Comparison of ENCODE assay signal across 1 cellular context in the genomic region with DNA sequence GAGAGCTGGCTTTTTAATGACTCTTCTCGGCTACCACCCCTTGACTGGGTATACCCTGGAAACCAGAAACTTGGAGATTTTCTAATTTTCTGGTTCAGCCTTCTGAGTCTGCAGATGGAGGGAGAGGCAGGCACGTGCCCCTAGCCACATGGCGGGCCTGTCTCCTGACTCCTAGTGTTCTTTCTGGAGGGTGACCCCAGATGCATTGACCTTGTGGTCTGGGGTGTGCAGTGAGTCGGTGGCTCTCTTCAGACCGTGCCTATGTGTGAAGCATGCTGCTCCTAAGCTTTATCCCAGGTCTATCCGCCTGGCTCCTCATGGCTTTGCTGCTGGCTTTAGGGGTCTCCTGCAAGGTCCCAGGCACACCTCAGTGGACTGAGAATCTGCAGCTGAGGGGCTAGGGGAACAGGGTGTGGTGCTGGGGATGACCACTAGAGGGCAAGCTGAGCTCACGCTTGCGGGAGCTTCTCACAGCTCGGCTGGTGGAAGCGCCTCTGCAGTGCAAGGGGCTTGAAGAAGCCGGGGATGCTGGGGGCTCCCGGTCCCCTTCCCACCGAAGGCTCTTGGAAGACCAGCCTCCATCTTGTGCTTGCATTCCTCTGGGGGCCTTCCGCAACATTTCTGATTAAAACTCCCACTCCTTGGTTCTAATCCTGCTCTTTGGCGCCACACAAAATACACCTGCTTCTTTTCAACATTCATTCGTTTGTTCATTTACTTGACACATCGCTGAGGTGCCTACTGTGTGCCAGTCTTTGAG.
A peak's percentile ranks its signal among the peaks of the same experiment; 100 is the strongest.
TF ChIP-seq lines count a peak whose summit lies in the region.

No MANE protein-coding gene starts in this region.

TF ChIP-seq in K562, 482 proteins besides CTCF, POLR2A, EP300 and RAD21 (continued from another document):
- TF ChIP-seq, protein P1, sequence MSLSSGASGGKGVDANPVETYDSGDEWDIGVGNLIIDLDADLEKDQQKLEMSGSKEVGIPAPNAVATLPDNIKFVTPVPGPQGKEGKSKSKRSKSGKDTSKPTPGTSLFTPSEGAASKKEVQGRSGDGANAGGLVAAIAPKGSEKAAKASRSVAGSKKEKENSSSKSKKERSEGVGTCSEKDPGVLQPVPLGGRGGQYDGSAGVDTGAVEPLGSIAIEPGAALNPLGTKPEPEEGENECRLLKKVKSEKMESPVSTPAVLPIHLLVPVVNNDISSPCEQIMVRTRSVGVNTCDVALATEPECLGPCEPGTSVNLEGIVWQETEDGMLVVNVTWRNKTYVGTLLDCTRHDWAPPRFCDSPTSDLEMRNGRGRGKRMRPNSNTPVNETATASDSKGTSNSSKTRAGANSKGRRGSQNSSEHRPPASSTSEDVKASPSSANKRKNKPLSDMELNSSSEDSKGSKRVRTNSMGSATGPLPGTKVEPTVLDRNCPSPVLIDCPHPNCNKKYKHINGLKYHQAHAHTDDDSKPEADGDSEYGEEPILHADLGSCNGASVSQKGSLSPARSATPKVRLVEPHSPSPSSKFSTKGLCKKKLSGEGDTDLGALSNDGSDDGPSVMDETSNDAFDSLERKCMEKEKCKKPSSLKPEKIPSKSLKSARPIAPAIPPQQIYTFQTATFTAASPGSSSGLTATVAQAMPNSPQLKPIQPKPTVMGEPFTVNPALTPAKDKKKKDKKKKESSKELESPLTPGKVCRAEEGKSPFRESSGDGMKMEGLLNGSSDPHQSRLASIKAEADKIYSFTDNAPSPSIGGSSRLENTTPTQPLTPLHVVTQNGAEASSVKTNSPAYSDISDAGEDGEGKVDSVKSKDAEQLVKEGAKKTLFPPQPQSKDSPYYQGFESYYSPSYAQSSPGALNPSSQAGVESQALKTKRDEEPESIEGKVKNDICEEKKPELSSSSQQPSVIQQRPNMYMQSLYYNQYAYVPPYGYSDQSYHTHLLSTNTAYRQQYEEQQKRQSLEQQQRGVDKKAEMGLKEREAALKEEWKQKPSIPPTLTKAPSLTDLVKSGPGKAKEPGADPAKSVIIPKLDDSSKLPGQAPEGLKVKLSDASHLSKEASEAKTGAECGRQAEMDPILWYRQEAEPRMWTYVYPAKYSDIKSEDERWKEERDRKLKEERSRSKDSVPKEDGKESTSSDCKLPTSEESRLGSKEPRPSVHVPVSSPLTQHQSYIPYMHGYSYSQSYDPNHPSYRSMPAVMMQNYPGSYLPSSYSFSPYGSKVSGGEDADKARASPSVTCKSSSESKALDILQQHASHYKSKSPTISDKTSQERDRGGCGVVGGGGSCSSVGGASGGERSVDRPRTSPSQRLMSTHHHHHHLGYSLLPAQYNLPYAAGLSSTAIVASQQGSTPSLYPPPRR (CRISPR knock-in tag; IDR thresholded peaks at IDR 0.05; ENCODE audit: borderline replicate concordance): no peak
- TF ChIP-seq GATA2 (CRISPR knock-in tag; IDR thresholded peaks at IDR 0.05): no peak
- TF ChIP-seq ZNF212 (CRISPR knock-in tag; IDR thresholded peaks at IDR 0.05): no peak
- no peak for TF ChIP-seq PTRF (tag; IDR thresholded peaks at IDR 0.05)
- TF ChIP-seq RCOR1 (IDR thresholded peaks at IDR 0.05; ENCODE audit: borderline replicate concordance in 1 of 2, low read depth in 2 of 2, low read length in 2 of 2): 0 out of 4 replicates have a peak, but pooled peaks of 1 of the 2 experiments have one; percentile 21
- TF ChIP-seq DNMT1 (IDR thresholded peaks at IDR 0.05): no peak
- no peak for TF ChIP-seq ATF3 (IDR thresholded peaks at IDR 0.05)
- no peak for TF ChIP-seq ATF3 (CRISPR knock-in tag; conservative IDR thresholded peaks at IDR 0.05)
- no peak for TF ChIP-seq TEAD1 (CRISPR knock-in tag; IDR thresholded peaks at IDR 0.05)
- TF ChIP-seq ZMIZ1 (IDR thresholded peaks at IDR 0.05; ENCODE audit: low read depth in 2 of 2, low read length in 2 of 2): 0 out of 4 replicates have a peak, but pooled peaks of 1 of the 2 experiments have one; percentile 29
- TF ChIP-seq, protein P2, sequence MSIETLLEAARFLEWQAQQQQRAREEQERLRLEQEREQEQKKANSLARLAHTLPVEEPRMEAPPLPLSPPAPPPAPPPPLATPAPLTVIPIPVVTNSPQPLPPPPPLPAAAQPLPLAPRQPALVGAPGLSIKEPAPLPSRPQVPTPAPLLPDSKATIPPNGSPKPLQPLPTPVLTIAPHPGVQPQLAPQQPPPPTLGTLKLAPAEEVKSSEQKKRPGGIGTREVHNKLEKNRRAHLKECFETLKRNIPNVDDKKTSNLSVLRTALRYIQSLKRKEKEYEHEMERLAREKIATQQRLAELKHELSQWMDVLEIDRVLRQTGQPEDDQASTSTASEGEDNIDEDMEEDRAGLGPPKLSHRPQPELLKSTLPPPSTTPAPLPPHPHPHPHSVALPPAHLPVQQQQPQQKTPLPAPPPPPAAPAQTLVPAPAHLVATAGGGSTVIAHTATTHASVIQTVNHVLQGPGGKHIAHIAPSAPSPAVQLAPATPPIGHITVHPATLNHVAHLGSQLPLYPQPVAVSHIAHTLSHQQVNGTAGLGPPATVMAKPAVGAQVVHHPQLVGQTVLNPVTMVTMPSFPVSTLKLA (conservative IDR thresholded peaks at IDR 0.05): no peak
- TF ChIP-seq ETV6 (IDR thresholded peaks at IDR 0.05; ENCODE audit: borderline replicate concordance in 1 of 2, low read depth in 2 of 2, low read length in 1 of 2): no peak
- TF ChIP-seq ETV6 (CRISPR knock-in tag; IDR thresholded peaks at IDR 0.05; ENCODE audit: borderline replicate concordance): no peak
- TF ChIP-seq OTX1 (CRISPR knock-in tag; IDR thresholded peaks at IDR 0.05): no peak
- TF ChIP-seq, protein P3, sequence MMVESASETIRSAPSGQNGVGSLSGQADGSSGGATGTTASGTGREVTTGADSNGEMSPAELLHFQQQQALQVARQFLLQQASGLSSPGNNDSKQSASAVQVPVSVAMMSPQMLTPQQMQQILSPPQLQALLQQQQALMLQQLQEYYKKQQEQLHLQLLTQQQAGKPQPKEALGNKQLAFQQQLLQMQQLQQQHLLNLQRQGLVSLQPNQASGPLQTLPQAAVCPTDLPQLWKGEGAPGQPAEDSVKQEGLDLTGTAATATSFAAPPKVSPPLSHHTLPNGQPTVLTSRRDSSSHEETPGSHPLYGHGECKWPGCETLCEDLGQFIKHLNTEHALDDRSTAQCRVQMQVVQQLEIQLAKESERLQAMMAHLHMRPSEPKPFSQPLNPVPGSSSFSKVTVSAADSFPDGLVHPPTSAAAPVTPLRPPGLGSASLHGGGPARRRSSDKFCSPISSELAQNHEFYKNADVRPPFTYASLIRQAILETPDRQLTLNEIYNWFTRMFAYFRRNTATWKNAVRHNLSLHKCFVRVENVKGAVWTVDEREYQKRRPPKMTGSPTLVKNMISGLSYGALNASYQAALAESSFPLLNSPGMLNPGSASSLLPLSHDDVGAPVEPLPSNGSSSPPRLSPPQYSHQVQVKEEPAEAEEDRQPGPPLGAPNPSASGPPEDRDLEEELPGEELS (CRISPR knock-in tag; IDR thresholded peaks at IDR 0.05; ENCODE audit: borderline replicate concordance): no peak
- TF ChIP-seq ZBTB7A (IDR thresholded peaks at IDR 0.05; ENCODE audit: borderline replicate concordance, control insufficient read depth, low read depth, low read length): no peak
- no peak for TF ChIP-seq TBP (optimal IDR thresholded peaks at IDR 0.05; ENCODE audit: low read depth, low read length)
- no peak for TF ChIP-seq ZNF707 (CRISPR knock-in tag; conservative IDR thresholded peaks at IDR 0.05)
- no peak for TF ChIP-seq RBM17 (IDR thresholded peaks at IDR 0.05; ENCODE audit: borderline replicate concordance, low read depth, low read length)
- TF ChIP-seq MTA1 (IDR thresholded peaks at IDR 0.05; ENCODE audit: borderline replicate concordance): no peak
- TF ChIP-seq ZNF124 (CRISPR knock-in tag; IDR thresholded peaks at IDR 0.05): no peak
- TF ChIP-seq RAD51 (IDR thresholded peaks at IDR 0.05; ENCODE audit: borderline replicate concordance, low read depth): no peak
- no peak for TF ChIP-seq EP400 (IDR thresholded peaks at IDR 0.05)
- TF ChIP-seq, protein P4, sequence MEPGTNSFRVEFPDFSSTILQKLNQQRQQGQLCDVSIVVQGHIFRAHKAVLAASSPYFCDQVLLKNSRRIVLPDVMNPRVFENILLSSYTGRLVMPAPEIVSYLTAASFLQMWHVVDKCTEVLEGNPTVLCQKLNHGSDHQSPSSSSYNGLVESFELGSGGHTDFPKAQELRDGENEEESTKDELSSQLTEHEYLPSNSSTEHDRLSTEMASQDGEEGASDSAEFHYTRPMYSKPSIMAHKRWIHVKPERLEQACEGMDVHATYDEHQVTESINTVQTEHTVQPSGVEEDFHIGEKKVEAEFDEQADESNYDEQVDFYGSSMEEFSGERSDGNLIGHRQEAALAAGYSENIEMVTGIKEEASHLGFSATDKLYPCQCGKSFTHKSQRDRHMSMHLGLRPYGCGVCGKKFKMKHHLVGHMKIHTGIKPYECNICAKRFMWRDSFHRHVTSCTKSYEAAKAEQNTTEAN (CRISPR knock-in tag; IDR thresholded peaks at IDR 0.05): no peak
- no peak for TF ChIP-seq ZFPM2 (CRISPR knock-in tag; IDR thresholded peaks at IDR 0.05)
- TF ChIP-seq NUFIP1 (IDR thresholded peaks at IDR 0.05; ENCODE audit: partially characterized antibody): no peak
- no peak for TF ChIP-seq ZNF3 (CRISPR knock-in tag; IDR thresholded peaks at IDR 0.05)
- TF ChIP-seq ZNF140 (CRISPR knock-in tag; IDR thresholded peaks at IDR 0.05): no peak
- no peak for TF ChIP-seq MEF2A (IDR thresholded peaks at IDR 0.05; ENCODE audit: control insufficient read depth, low read depth, low read length)
- TF ChIP-seq ARHGAP35 (IDR thresholded peaks at IDR 0.05; ENCODE audit: partially characterized antibody): no peak
- TF ChIP-seq SRSF1 (IDR thresholded peaks at IDR 0.05; ENCODE audit: low read depth, low read length): no peak
- no peak for TF ChIP-seq ZBTB5 (IDR thresholded peaks at IDR 0.05)
- TF ChIP-seq SRSF3 (IDR thresholded peaks at IDR 0.05; ENCODE audit: insufficient read depth, low read length): no peak
- no peak for TF ChIP-seq MAFG (tag; conservative IDR thresholded peaks at IDR 0.05)
- TF ChIP-seq ZNF592 (IDR thresholded peaks at IDR 0.05): no peak
- TF ChIP-seq STAG1 (CRISPR knock-in tag; IDR thresholded peaks at IDR 0.05; ENCODE audit: borderline replicate concordance): peak; percentile 80; the same call in 1 of the 2 replicates
TF ChIP-seq in K562: peak in this region for 7.
